Comparison of ENCODE assay signal across 20 cellular contexts in genomic region chr5:109706065-109706464, GRCh38.
"Had no signal": no experiment of that assay in that cellular context is flagged by ENCODE, and none has a peak within 500 bp of the region (broad histone marks: within the 10 kb centered on the region; RNA-seq: fewer than 3 reads in every experiment).

No MANE protein-coding gene starts in this region.

- H3K27ac ChIP-seq: epithelial cell of prostate, heart right ventricle, neutrophil, stomach, upper lobe of right lung had no signal

- H3K9me3 ChIP-seq: esophagus muscularis mucosa, heart right ventricle, neutrophil, sigmoid colon, stomach, upper lobe of right lung had no signal

- H3K27me3 ChIP-seq: esophagus muscularis mucosa, heart right ventricle, neutrophil, sigmoid colon, stomach, upper lobe of right lung had no signal

- H3K36me3 ChIP-seq: esophagus muscularis mucosa, heart right ventricle, neutrophil, sigmoid colon, stomach, upper lobe of right lung had no signal

- FAIRE-seq: colon, frontal cortex, small intestine had no signal

- DNase-seq: effector memory CD8-positive, alpha-beta T cell; heart right ventricle; hypothalamus; mammary epithelial cell; naive thymus-derived CD8-positive, alpha-beta T cell; posterior cingulate gyrus; sigmoid colon; small intestine; stimulated activated CD4-positive, alpha-beta T cell treated with anti-CD3 and anti-CD28 coated beads, Interleukin-12 subunit alpha, Interleukin-12 subunit beta, amount 100 ng/mL, for 4 hours; stimulated activated naive CD4-positive, alpha-beta T cell; stomach; substantia nigra; upper lobe of right lung had no signal

- H3K27me3 Mint-ChIP-seq: dendritic cell treated with granulocyte-macrophage colony-stimulating factor and Interleukin-4, amounts not matched to agents 40 ng/mL and 50 ng/mL, for 4 days; effector memory CD8-positive, alpha-beta T cell; naive thymus-derived CD8-positive, alpha-beta T cell had no signal

- H3K4me3 ChIP-seq: esophagus muscularis mucosa, heart right ventricle, sigmoid colon, stomach, upper lobe of right lung had no signal

- H3K4me3 Mint-ChIP-seq: dendritic cell treated with granulocyte-macrophage colony-stimulating factor and Interleukin-4, amounts not matched to agents 40 ng/mL and 50 ng/mL, for 4 days; effector memory CD8-positive, alpha-beta T cell had no signal

- H3K9me3 Mint-ChIP-seq: dendritic cell treated with granulocyte-macrophage colony-stimulating factor and Interleukin-4, amounts not matched to agents 40 ng/mL and 50 ng/mL, for 4 days; effector memory CD8-positive, alpha-beta T cell; naive thymus-derived CD8-positive, alpha-beta T cell had no signal

- H3K27ac Mint-ChIP-seq: dendritic cell treated with granulocyte-macrophage colony-stimulating factor and Interleukin-4, amounts not matched to agents 40 ng/mL and 50 ng/mL, for 4 days; effector memory CD8-positive, alpha-beta T cell had no signal

- ATAC-seq: effector memory CD8-positive, alpha-beta T cell; left lobe of liver; naive thymus-derived CD8-positive, alpha-beta T cell; upper lobe of right lung had no signal
